ENCODE assay signal across 9 cellular contexts in genomic region chr9:127979015-127979332, GRCh38. TPM values are rescaled to one million over a fixed set of nuclear protein-coding genes. Genes with fewer than 3 reads are reported as not detected.
DNase-seq lines count a peak whose midpoint lies in the region; ATAC-seq, FAIRE-seq and TF ChIP-seq lines count a peak whose summit lies in the region.
"Had no signal": no experiment of that assay in that cellular context is flagged by ENCODE, and none has a peak within 500 bp of the region (broad histone marks: within the 10 kb centered on the region; RNA-seq: fewer than 3 reads in every experiment).

No MANE protein-coding gene starts in this region.

- H3K4me1 ChIP-seq in OCI-LY3 (ENCODE audit: low read length) (peaks cover 48% of the 10 kb centered on the region), H1 (replicated peaks in 1 of 4; ENCODE audit: control insufficient read depth in 3 of 4, insufficient read depth in 4 of 4, low read length in 3 of 4) (peaks cover 4 to 42% (median 32%) of the 10 kb centered on the region in 4 experiments)

- H3K14ac ChIP-seq in H1 (ENCODE audit: insufficient read length) = no peak overlapping the region

- TF ChIP-seq RAD21 in H1 (IDR thresholded peaks at IDR 0.05 in 1 of 2, conservative IDR thresholded peaks at IDR 0.05 in 1 of 2; ENCODE audit: low read depth in 2 of 2, low read length in 2 of 2) = no peak

- TF ChIP-seq POLR2A in H1 (IDR thresholded peaks at IDR 0.05; ENCODE audit: control extremely low read depth in 1 of 2, low read depth in 2 of 2, low read length in 2 of 2) = no peak

- H3K4me1 Mint-ChIP-seq in neural crest cell = peaks cover 61% of the 10 kb centered on the region

- 33% methylated on average over 5 of the region's 5 CpGs; no CpG with 5 or more reads in 1 of the 2 experiments for WGBS in H1 (ENCODE audit: extremely low coverage in 1 of 2, insufficient coverage in 1 of 2, insufficient read length in 1 of 2, insufficient replicate concordance in 2 of 2, low coverage in 1 of 2, low lambda C conversion rate in 2 of 2, missing lambda C conversion rate in 1 of 2), 2 experiments

- H3K56ac ChIP-seq in H1 (replicated peaks; ENCODE audit: insufficient read length, low read depth, low read length) = no peak overlapping the region

- no peak for DNase-seq in H1 (ENCODE audit: low read depth in 1 of 2, low spot score in 2 of 2)
- DNase-seq in neural crest cell (ENCODE audit: low read depth, low spot score) = no peak
- no peak for DNase-seq in NCI-H82 (lab: John Stamatoyannopoulos, UW)
- DNase-seq in NCI-H774 (lab: John Stamatoyannopoulos, UW) = no peak
- DNase-seq in GM03348 (ENCODE audit: low spot score) = no peak
- DNase-seq: foreskin keratinocyte had no signal

- H4K5ac ChIP-seq in H1 (ENCODE audit: insufficient read length, low read depth, low read length) = no peak overlapping the region

- no peak for TF ChIP-seq EP300 in H1 (IDR thresholded peaks at IDR 0.05; ENCODE audit: borderline replicate concordance in 1 of 2, low read depth in 2 of 2, low read length in 2 of 2)

- H4K91ac ChIP-seq in H1 (replicated peaks; ENCODE audit: insufficient read length, low read length) = no peak overlapping the region

- no peak overlapping the region for H2BK20ac ChIP-seq in H1 (ENCODE audit: low read length)

- no peak overlapping the region for H2AK5ac ChIP-seq in H1 (ENCODE audit: low read depth, low read length)

- H2BK12ac ChIP-seq in H1 (ENCODE audit: low read depth, low read length) = no peak overlapping the region

- no peak overlapping the region for H2BK120ac ChIP-seq in H1 (replicated peaks; ENCODE audit: low read depth, low read length)

- H4K8ac ChIP-seq in H1 (ENCODE audit: extremely low read depth, insufficient read depth, low read length) = no peak overlapping the region

- peaks cover 7% of the 10 kb centered on the region; the same call in 1 of the 2 replicates for H3K23me2 ChIP-seq in H1 (ENCODE audit: low read depth, low read length)

- H3K4me2 ChIP-seq in OCI-LY3 (ENCODE audit: low read length) = peak overlapping the region; percentile 76
- H3K4me2 ChIP-seq in H1 (ENCODE audit: insufficient read depth in 1 of 2, low read depth in 2 of 2, low read length in 2 of 2) = peak overlapping the region; percentile 73 to 97

- no peaks in the 10 kb centered on the region for H3K36me3 Mint-ChIP-seq in neural crest cell (ENCODE audit: low read depth)

- H2AFZ ChIP-seq in OCI-LY3 (ENCODE audit: low read depth, low read length) (no peak overlapping the region), H1 (ENCODE audit: low read length) (no peak overlapping the region)

- no peak for FAIRE-seq in H1 (lab: Jason Lieb, UNC)

- H3K79me1 ChIP-seq in H1 (ENCODE audit: low read depth, low read length) = peaks cover 41% of the 10 kb centered on the region

- H2BK5ac ChIP-seq in H1 (ENCODE audit: low read depth, low read length) = no peak overlapping the region

- H2BK15ac ChIP-seq in H1 (ENCODE audit: low read length) = no peak overlapping the region

- H3K36me3 ChIP-seq in OCI-LY3 (replicated peaks; ENCODE audit: low read depth, low read length) (no peaks in the 10 kb centered on the region), H1 (ENCODE audit: control insufficient read depth in 2 of 4, insufficient read depth in 4 of 4, low read length in 3 of 4) (no peaks in the 10 kb centered on the region)

- H3K9me3 ChIP-seq in OCI-LY3 (ENCODE audit: insufficient read depth, low read length) = no peaks in the 10 kb centered on the region; the same call in 1 of the 2 replicates
- H3K9me3 ChIP-seq in H1 (ENCODE audit: insufficient read depth in 2 of 2, low read depth in 1 of 2, low read length in 1 of 2) = no peaks in the 10 kb centered on the region

- H3K79me2 ChIP-seq in OCI-LY3 (ENCODE audit: low read length) (peaks cover 34% of the 10 kb centered on the region), H1 (ENCODE audit: control insufficient read depth in 1 of 2, insufficient read depth in 2 of 2, low read length in 2 of 2) (peaks cover 22 to 60% of the 10 kb centered on the region in 2 experiments)

- CTCF ChIA-PET in H1 (lab: Charles Lee; ENCODE audit: partially characterized antibody) = interaction anchor here (0.7 to 7.9 kb wide), 7 partner anchors 23 to 494 kb away, joined by 3 to 49 read pairs (median 5); partner anchors contain the start of gene NAIF1

- H4K20me1 ChIP-seq in OCI-LY3 (ENCODE audit: insufficient read depth, low read length) (peaks cover 20% of the 10 kb centered on the region; the same call in 1 of the 2 replicates), H1 (replicated peaks in 1 of 2; ENCODE audit: control insufficient read depth in 1 of 2, insufficient read depth in 2 of 2, low read length in 2 of 2) (peaks cover 44 to 45% of the 10 kb centered on the region in 2 experiments)

- peak overlapping the region; percentile 4; the same call in 1 of the 2 replicates for H3K18ac ChIP-seq in H1 (ENCODE audit: extremely low read depth, low read length)

- no peak overlapping the region for H3K27ac Mint-ChIP-seq in neural crest cell (ENCODE audit: unreplicated experiment)

- peak overlapping the region; percentile 80 for H3K27ac ChIP-seq in C4-2B
- H3K27ac ChIP-seq in OCI-LY3 (ENCODE audit: low read length) = peak overlapping the region; percentile 0; the same call in 1 of the 2 replicates
- no peak overlapping the region for H3K27ac ChIP-seq in H1 (ENCODE audit: low read depth, low read length)
- H3K27ac ChIP-seq: foreskin keratinocyte had no signal

- POLR2A ChIA-PET in H1 (lab: Charles Lee; ENCODE audit: partially characterized antibody) = interaction anchor here (0.9 to 3.6 kb wide), 12 partner anchors 8 to 123 kb away, joined by 3 to 16 read pairs (median 4); partner anchors contain the start of genes DPM2 and PIP5KL1

- no peak overlapping the region for H3K23ac ChIP-seq in H1 (ENCODE audit: insufficient read length)

- H3K4me3 Mint-ChIP-seq in neural crest cell = peak overlapping the region; percentile 97

- H3K9ac ChIP-seq in OCI-LY3 (ENCODE audit: low read length) = peak overlapping the region; percentile 74
- H3K9ac ChIP-seq in H1 (replicated peaks in 1 of 4; ENCODE audit: extremely low read depth in 1 of 4, low read depth in 3 of 4, low read length in 3 of 4) = peak overlapping the region in 2 of 4 experiments; percentile 38 to 59; a peak in 5 of 7 replicates

- no peak overlapping the region for H3K4ac ChIP-seq in H1 (replicated peaks; ENCODE audit: insufficient read length, low read depth, low read length)

- no peak for ATAC-seq in HG03108 (IDR thresholded peaks at IDR 0.05; ENCODE audit: unreplicated experiment)
- ATAC-seq: foreskin keratinocyte had no signal

- H3K27me3 ChIP-seq in OCI-LY3 (ENCODE audit: low read depth, low read length) = no peaks in the 10 kb centered on the region
- no peaks in the 10 kb centered on the region for H3K27me3 ChIP-seq in H1 (replicated peaks in 1 of 4; ENCODE audit: control insufficient read depth in 3 of 4, extremely low read depth in 1 of 4, insufficient read depth in 3 of 4, low read length in 3 of 4)
- H3K27me3 ChIP-seq: foreskin keratinocyte had no signal

- H3K9me3 Mint-ChIP-seq in neural crest cell = no peaks in the 10 kb centered on the region

- TF ChIP-seq CTCF in C4-2B (conservative IDR thresholded peaks at IDR 0.05) = no peak
- TF ChIP-seq CTCF in OCI-LY3 (IDR thresholded peaks at IDR 0.05; ENCODE audit: low read depth, low read length) = no peak
- TF ChIP-seq CTCF in H1 (IDR thresholded peaks at IDR 0.05; ENCODE audit: control extremely low read depth in 1 of 3, insufficient read depth in 1 of 3, low read depth in 1 of 3, low read length in 3 of 3) = no peak
- no peak for TF ChIP-seq CTCF in neural crest cell (conservative IDR thresholded peaks at IDR 0.05)

- H3K27me3 Mint-ChIP-seq in neural crest cell (ENCODE audit: low read depth) = no peaks in the 10 kb centered on the region

- H3K4me3 ChIP-seq in OCI-LY3 (ENCODE audit: low read length) = peak overlapping the region; percentile 84
- H3K4me3 ChIP-seq in H1 (ENCODE audit: extremely low read depth in 1 of 4, insufficient read depth in 2 of 4, low read depth in 3 of 4, low read length in 4 of 4) = peak overlapping the region; percentile 88 to 99 (median 93)

TF ChIP-seq in H1, 55 proteins besides CTCF, POLR2A, EP300 and RAD21 (continues in another document):
- TF ChIP-seq SIX5 (IDR thresholded peaks at IDR 0.05; ENCODE audit: low read depth, low read length) = no peak

RNA-seq across cellular contexts. Expression of gene EEIG1, which starts 1.8 kb away (rescaled TPM):
- 50.8 and 51.3 TPM in 2 replicates for total RNA-seq in H1 (2021; fragmentation: NEBNext Ultra II Directional; extraction: Animal tissue kit (Norgen Biotek cat#: 25700))
- 29.8 and 61.0 TPM in 2 replicates for polyA plus RNA-seq in H1 (2011; rRNA removed)
- polyA plus RNA-seq in H1 (2011; cell fraction: cytosol; rRNA removed) = 21.7 TPM
- 44.6 TPM for polyA plus RNA-seq in H1 (2011; cell fraction: nucleus; rRNA removed)
- 25.4 to 46.5 TPM (median 38.1 TPM) in 4 replicates for polyA plus RNA-seq in H1 (2012, experiment 1 of 2)
- polyA plus RNA-seq in H1 (2012, experiment 2 of 2) = 23.9 TPM
- 23.7 TPM for polyA plus RNA-seq in H1 (2013, experiment 1 of 2)
- 21.4 TPM for polyA plus RNA-seq in H1 (2013, experiment 2 of 2)
- 17.4 and 17.6 TPM in 2 replicates for polyA minus RNA-seq in H1 (2011; rRNA and poly(A)+ RNA removed)
- polyA minus RNA-seq in H1 (2011; cell fraction: cytosol; rRNA and poly(A)+ RNA removed) = 13.5 TPM
- 20.7 TPM for polyA minus RNA-seq in H1 (2011; cell fraction: nucleus; rRNA and poly(A)+ RNA removed)
- total RNA-seq in neural crest cell = 53.5 and 71.1 TPM in 2 replicates

RNA-seq across cellular contexts. Expression of gene DPM2, which starts 41.3 kb away (rescaled TPM):
- total RNA-seq in H1 (2021; fragmentation: NEBNext Ultra II Directional; extraction: Animal tissue kit (Norgen Biotek cat#: 25700)) = 45.4 and 48.8 TPM in 2 replicates
- polyA plus RNA-seq in H1 (2011; rRNA removed) = 95.4 and 110 TPM in 2 replicates
- polyA plus RNA-seq in H1 (2011; cell fraction: cytosol; rRNA removed) = 55.5 TPM
- 67.9 TPM for polyA plus RNA-seq in H1 (2011; cell fraction: nucleus; rRNA removed)
- polyA plus RNA-seq in H1 (2012, experiment 1 of 2) = 34.5 to 60.4 TPM (median 57.6 TPM) in 4 replicates
- 64.1 TPM for polyA plus RNA-seq in H1 (2012, experiment 2 of 2)
- 39.2 TPM for polyA plus RNA-seq in H1 (2013, experiment 1 of 2)
- polyA plus RNA-seq in H1 (2013, experiment 2 of 2) = 39.2 TPM
- polyA minus RNA-seq in H1 (2011; rRNA and poly(A)+ RNA removed) = 37.7 and 56.7 TPM in 2 replicates
- 37.1 TPM for polyA minus RNA-seq in H1 (2011; cell fraction: cytosol; rRNA and poly(A)+ RNA removed)
- polyA minus RNA-seq in H1 (2011; cell fraction: nucleus; rRNA and poly(A)+ RNA removed) = 41.0 TPM
- total RNA-seq in neural crest cell = 52.2 and 59.1 TPM in 2 replicates

RNA-seq across cellular contexts. Expression of gene PIP5KL1, which starts 48.4 kb away (rescaled TPM):
- 12.2 and 13.4 TPM in 2 replicates for total RNA-seq in H1 (2021; fragmentation: NEBNext Ultra II Directional; extraction: Animal tissue kit (Norgen Biotek cat#: 25700))
- 15.4 and 27.4 TPM in 2 replicates for polyA plus RNA-seq in H1 (2011; rRNA removed)
- polyA plus RNA-seq in H1 (2011; cell fraction: cytosol; rRNA removed) = 15.3 TPM
- 42.3 TPM for polyA plus RNA-seq in H1 (2011; cell fraction: nucleus; rRNA removed)
- 11.0 to 14.5 TPM (median 13.0 TPM) in 4 replicates for polyA plus RNA-seq in H1 (2012, experiment 1 of 2)
- polyA plus RNA-seq in H1 (2012, experiment 2 of 2) = 10.5 TPM
- 12.9 TPM for polyA plus RNA-seq in H1 (2013, experiment 1 of 2)
- polyA plus RNA-seq in H1 (2013, experiment 2 of 2) = 11.8 TPM
- 1.8 and 4.1 TPM in 2 replicates for polyA minus RNA-seq in H1 (2011; rRNA and poly(A)+ RNA removed)
- polyA minus RNA-seq in H1 (2011; cell fraction: cytosol; rRNA and poly(A)+ RNA removed) = 16.4 TPM
- 10.7 TPM for polyA minus RNA-seq in H1 (2011; cell fraction: nucleus; rRNA and poly(A)+ RNA removed)
- 2.6 and 3.4 TPM in 2 replicates for total RNA-seq in neural crest cell
